In the genomic region with DNA sequence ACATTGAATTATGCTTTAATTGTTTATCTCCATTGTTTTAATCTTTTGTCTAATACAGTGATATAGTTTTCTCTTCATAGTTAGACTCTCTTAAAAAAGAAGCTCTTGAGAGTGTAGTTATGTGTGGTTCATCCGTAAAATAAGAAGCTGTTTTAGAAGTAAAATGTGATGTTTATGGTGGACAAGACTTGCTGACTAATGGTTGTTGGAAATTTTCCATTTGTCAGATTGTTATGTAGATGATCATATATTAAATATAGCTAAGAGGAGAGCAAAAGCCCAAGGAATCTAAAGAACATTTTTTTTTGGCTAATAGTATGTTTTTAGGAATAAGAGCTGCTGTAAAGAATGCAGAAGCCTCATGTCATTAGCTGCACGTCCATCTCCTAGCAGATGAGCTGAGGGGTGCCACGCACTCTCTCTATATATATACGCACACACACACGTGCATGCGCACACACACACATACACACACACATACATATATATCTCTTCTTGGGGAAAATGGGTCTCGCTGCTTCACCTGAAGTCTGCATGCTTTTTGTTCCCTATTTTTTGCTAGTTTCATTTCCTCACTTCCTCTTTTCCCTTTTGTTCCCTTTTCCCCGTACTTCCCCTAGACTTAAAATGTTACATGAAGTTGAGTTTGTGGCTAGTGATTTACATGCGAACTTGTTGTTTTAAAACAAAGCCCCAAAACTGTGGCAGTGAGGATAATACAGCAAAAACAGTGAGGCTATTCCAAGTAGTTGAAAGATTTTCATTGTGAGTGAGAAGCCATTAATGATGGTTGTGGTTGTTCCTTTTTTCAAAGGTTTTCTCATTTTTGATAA, we compare ENCODE assay signal across 8 cellular contexts.
DNase-seq lines count a peak whose midpoint lies in the region; ATAC-seq, FAIRE-seq and TF ChIP-seq lines count a peak whose summit lies in the region.

No MANE protein-coding gene starts in this region.

- H3K4me3 Mint-ChIP-seq in activated CD4-positive, alpha-beta T cell treated with anti-CD3 and anti-CD28 coated beads, Interleukin-2, amount 10 ng/mL, durations not matched to agents 7 days and 5 days = no peak overlapping the region

- H4K20me1 ChIP-seq in PC-3 (ENCODE audit: low read length) = no peaks in the 10 kb centered on the region

- TF ChIP-seq CTCF in PC-3 (conservative IDR thresholded peaks at IDR 0.05; ENCODE audit: low read depth, low read length) (no peak), fibroblast of mammary gland (conservative IDR thresholded peaks at IDR 0.05; ENCODE audit: control insufficient read depth, insufficient read depth, low read depth, low read length) (no peak)

- peaks cover 52% of the 10 kb centered on the region for H3K4me1 Mint-ChIP-seq in activated CD4-positive, alpha-beta T cell treated with anti-CD3 and anti-CD28 coated beads, Interleukin-2, amount 10 ng/mL, durations not matched to agents 7 days and 5 days

- H3K4me2 ChIP-seq in PC-3 (ENCODE audit: low read length) = peak overlapping the region; percentile 11; the same call in 1 of the 2 replicates

- peaks cover 56% of the 10 kb centered on the region for H3K36me3 Mint-ChIP-seq in activated CD4-positive, alpha-beta T cell treated with anti-CD3 and anti-CD28 coated beads, Interleukin-2, amount 10 ng/mL, durations not matched to agents 7 days and 5 days (ENCODE audit: low read depth)

- H3K9me3 ChIP-seq in PC-3 (ENCODE audit: low read length) (no peaks in the 10 kb centered on the region), subcutaneous abdominal adipose tissue (ENCODE audit: control insufficient read depth in 5 of 5, low read length in 5 of 5) (no peaks in the 10 kb centered on the region)

- H3K9me3 Mint-ChIP-seq in activated CD4-positive, alpha-beta T cell treated with anti-CD3 and anti-CD28 coated beads, Interleukin-2, amount 10 ng/mL, durations not matched to agents 7 days and 5 days = no peaks in the 10 kb centered on the region

- POLR2A ChIA-PET in activated CD4-positive, alpha-beta T cell treated with anti-CD3 and anti-CD28 coated beads, Interleukin-2, amount 10 ng/mL, durations not matched to agents 7 days and 5 days (lab: Charles Lee) = no interaction called here
- POLR2A ChIA-PET in PC-3 (lab: Charles Lee; ENCODE audit: unreplicated experiment) = interaction anchor here (0.5 kb wide), 1 partner anchor 17 kb away, joined by 4 read pairs; no protein-coding TSS in a partner anchor

- H3K27ac Mint-ChIP-seq in activated CD4-positive, alpha-beta T cell treated with anti-CD3 and anti-CD28 coated beads, Interleukin-2, amount 10 ng/mL, durations not matched to agents 7 days and 5 days = peak overlapping the region; percentile 48

- ATAC-seq in HG02852 (IDR thresholded peaks at IDR 0.05; ENCODE audit: unreplicated experiment) (peak; percentile 76), PC-3 (peak; percentile 29)

- intact Hi-C loops in PC-3 (cut with micrococcal nuclease) = no loop called here

- H3F3A ChIP-seq in PC-3 (ENCODE audit: low read length, unreplicated experiment) = no peaks in the 10 kb centered on the region

- H3K4me1 ChIP-seq in PC-3 (ENCODE audit: insufficient read depth, low read length) (peaks cover 13% of the 10 kb centered on the region), subcutaneous abdominal adipose tissue (ENCODE audit: control insufficient read depth in 5 of 5, insufficient read depth in 5 of 5, low read length in 5 of 5) (peaks cover 0 to 26% (median 21%) of the 10 kb centered on the region in 5 donors)

- DNase-seq in activated CD4-positive, alpha-beta T cell treated with anti-CD3 and anti-CD28 coated beads, Interleukin-2, amount 10 ng/mL, durations not matched to agents 7 days and 5 days = no peak
- DNase-seq in activated CD4-positive, alpha-beta T cell treated with anti-CD3 and anti-CD28 coated beads for 1 hour = no peak
- DNase-seq in PC-3 = peak; percentile 51
- DNase-seq in fibroblast of mammary gland (ENCODE audit: low read depth) = peak; percentile 68
- DNase-seq in frontal cortex (ENCODE audit: low spot score in 2 of 2) = no peak
- DNase-seq in hepatic stellate cell (ENCODE audit: low spot score) = no peak

- peak overlapping the region; percentile 24 for H3K27ac ChIP-seq in PC-3 (ENCODE audit: low read length)
- H3K27ac ChIP-seq in subcutaneous abdominal adipose tissue (ENCODE audit: low read depth, low read length) = peak overlapping the region; percentile 63

- H2AFZ ChIP-seq in PC-3 (ENCODE audit: low read length) = no peak overlapping the region

- no TSS peak for BruUV-seq in PC-3 (replicated peaks; lab: Mats Ljungman, UMichigan)

- H3K27me3 ChIP-seq in PC-3 (ENCODE audit: low read length) = no peaks in the 10 kb centered on the region
- no peaks in the 10 kb centered on the region for H3K27me3 ChIP-seq in subcutaneous abdominal adipose tissue (ENCODE audit: control insufficient read depth in 5 of 5, insufficient read depth in 4 of 5, low read length in 5 of 5)

- no peak overlapping the region for H3K4me3 ChIP-seq in PC-3 (ENCODE audit: low read length)
- H3K4me3 ChIP-seq in fibroblast of mammary gland (ENCODE audit: control insufficient read depth, low read depth, low read length) = no peak overlapping the region
- H3K4me3 ChIP-seq in subcutaneous abdominal adipose tissue (ENCODE audit: low read depth in 1 of 5, low read length in 5 of 5) = peak overlapping the region in 1 of 5 donors; percentile 22

- no peaks in the 10 kb centered on the region for H3K9me2 ChIP-seq in PC-3 (replicated peaks; ENCODE audit: low read length)

- H3K79me2 ChIP-seq in PC-3 (ENCODE audit: low read length) = peaks cover 97% of the 10 kb centered on the region

- H3K9ac ChIP-seq in PC-3 (ENCODE audit: low read length) (no peak overlapping the region), subcutaneous abdominal adipose tissue (ENCODE audit: low read length in 5 of 5) (no peak overlapping the region)

- CTCF ChIA-PET in activated CD4-positive, alpha-beta T cell treated with anti-CD3 and anti-CD28 coated beads, Interleukin-2, amount 10 ng/mL, durations not matched to agents 7 days and 5 days (lab: Charles Lee) = interaction anchor here (1.3 kb wide), 1 partner anchor 10 kb away, joined by 3 read pairs; no protein-coding TSS in a partner anchor
- CTCF ChIA-PET in PC-3 (lab: Charles Lee) = no interaction called here

- H3K27me3 Mint-ChIP-seq in activated CD4-positive, alpha-beta T cell treated with anti-CD3 and anti-CD28 coated beads, Interleukin-2, amount 10 ng/mL, durations not matched to agents 7 days and 5 days = no peaks in the 10 kb centered on the region

- H3K36me3 ChIP-seq in PC-3 (ENCODE audit: low read depth, low read length) (0 out of 2 replicates have a peak, but pooled peaks cover 7% of the 10 kb centered on the region), subcutaneous abdominal adipose tissue (ENCODE audit: control insufficient read depth in 5 of 5, insufficient read depth in 5 of 5, low read length in 5 of 5) (peaks cover 0 to 10% (median 0%) of the 10 kb centered on the region in 5 donors)

- FAIRE-seq in frontal cortex (lab: Jason Lieb, UNC) = no peak

Comparison
In these comparisons a context has a peak if more than half of its experiments do, and no peak if none do; other contexts are left out.
1. DNase-seq: peak in PC-3 (single experiment) and fibroblast of mammary gland (single experiment); none in activated CD4-positive, alpha-beta T cell treated with anti-CD3 and anti-CD28 coated beads, Interleukin-2, amount 10 ng/mL, durations not matched to agents 7 days and 5 days (single experiment), activated CD4-positive, alpha-beta T cell treated with anti-CD3 and anti-CD28 coated beads for 1 hour (single experiment), frontal cortex (0 of 2) and hepatic stellate cell (single experiment).